2 cellular contexts compared by ENCODE assay signal in genomic region chr11:72227316-72228228, GRCh38.
TF ChIP-seq lines count a peak whose summit lies in the region.

No MANE protein-coding gene starts in this region.

TF ChIP-seq in HEK293, 187 proteins besides CTCF, POLR2A, EP300 and RAD21:
- TF ChIP-seq ZNF560 (tag by site-specific recombination; IDR thresholded peaks at IDR 0.05; ENCODE audit: borderline replicate concordance): no peak
- TF ChIP-seq ZIC2 (tag by site-specific recombination; IDR thresholded peaks at IDR 0.05): peak; percentile 35; the same call in 1 of the 2 replicates
- TF ChIP-seq MYNN (tag by site-specific recombination; IDR thresholded peaks at IDR 0.05; ENCODE audit: borderline replicate concordance): peak; percentile 68; the same call in 1 of the 2 replicates
- 0 out of 2 replicates have a peak, but pooled peaks have one; percentile 26 for TF ChIP-seq ZBTB8A (tag by site-specific recombination; IDR thresholded peaks at IDR 0.05)
- no peak for TF ChIP-seq ZFP41 (tag by site-specific recombination; IDR thresholded peaks at IDR 0.05; ENCODE audit: borderline replicate concordance)
- no peak for TF ChIP-seq ZBTB48 (tag by site-specific recombination; IDR thresholded peaks at IDR 0.05)

TF ChIP-seq in HepG2, 621 proteins besides CTCF, POLR2A, EP300 and RAD21:
- 0 out of 2 replicates have a peak, but pooled peaks have one; percentile 21 for TF ChIP-seq POLR2G (IDR thresholded peaks at IDR 0.05; ENCODE audit: low read depth, low read length)
- no peak for TF ChIP-seq ZNF615 (CRISPR knock-in tag; IDR thresholded peaks at IDR 0.05; ENCODE audit: borderline replicate concordance)
- peak; percentile 54; the same call in 1 of the 2 replicates for TF ChIP-seq MYNN (CRISPR knock-in tag; IDR thresholded peaks at IDR 0.05; ENCODE audit: low read depth)
